8 cellular contexts compared by ENCODE assay signal in genomic region chr3:112813723-112814171, GRCh38. TPM values are rescaled to one million over a fixed set of nuclear protein-coding genes. Genes with fewer than 3 reads are reported as not detected.
DNase-seq lines count a peak whose midpoint lies in the region; ATAC-seq and TF ChIP-seq lines count a peak whose summit lies in the region.

No MANE protein-coding gene starts in this region.

- peaks cover 21% of the 10 kb centered on the region for H3K4me1 ChIP-seq in OCI-LY7 (ENCODE audit: insufficient read depth, low read length, poor library complexity, severe bottlenecking)
- H3K4me1 ChIP-seq in colonic mucosa: no peaks in the 10 kb centered on the region

- DNase-seq in OCI-LY7 (ENCODE audit: low spot score) (peak; percentile 89), left lobe of liver (ENCODE audit: low spot score) (no peak), COLO668 (lab: John Stamatoyannopoulos, UW; ENCODE audit: unreplicated experiment) (no peak), colonic mucosa (no peak), NCI-H2196 (lab: John Stamatoyannopoulos, UW; ENCODE audit: unreplicated experiment) (no peak), H4 (ENCODE audit: low spot score) (no peak)

- H3K4me2 ChIP-seq in OCI-LY7 (ENCODE audit: low read length): peak overlapping the region; percentile 39

- intact Hi-C loops in OCI-LY7 (cut with micrococcal nuclease; ENCODE audit: unreplicated experiment) (loop anchor here (1.0 to 5.0 kb wide), 3 partner anchors 79 to 171 kb away; partner anchors contain the start of gene CCDC80), colonic mucosa (cut with DNase I) (loop anchor here (5.0 to 10.0 kb wide), 2 partner anchors 79 to 171 kb away; partner anchors contain the start of gene CCDC80)

- no peaks in the 10 kb centered on the region for H3K27me3 ChIP-seq in colonic mucosa

- H3K36me3 ChIP-seq in OCI-LY7 (ENCODE audit: insufficient read depth, low read length) (no peaks in the 10 kb centered on the region; the same call in 1 of the 2 replicates), colonic mucosa (no peaks in the 10 kb centered on the region)

- H3K9me3 ChIP-seq in OCI-LY7 (ENCODE audit: low read length) (peaks cover 6% of the 10 kb centered on the region; the same call in 1 of the 2 replicates), colonic mucosa (no peaks in the 10 kb centered on the region)

- H3K9me2 ChIP-seq in OCI-LY7 (ENCODE audit: insufficient read depth, low read length): no peaks in the 10 kb centered on the region

- no peaks in the 10 kb centered on the region for H4K20me1 ChIP-seq in OCI-LY7 (ENCODE audit: insufficient read depth, low read length)

- POLR2A ChIA-PET in OCI-LY7 (lab: Charles Lee): interaction anchor here (0.6 to 2.0 kb wide), 9 partner anchors 10 to 161 kb away, joined by 3 to 7 read pairs (median 4); partner anchors contain the start of gene CD200R1

- peak; percentile 78 for ATAC-seq in GM18502 (IDR thresholded peaks at IDR 0.05; ENCODE audit: poor library complexity, unreplicated experiment)
- ATAC-seq in HG02623 (IDR thresholded peaks at IDR 0.05; ENCODE audit: unreplicated experiment): peak; percentile 62
- peak; percentile 36 for ATAC-seq in left lobe of liver

- TF ChIP-seq CTCF in OCI-LY7 (conservative IDR thresholded peaks at IDR 0.05; ENCODE audit: low read length): no peak
- no peak for TF ChIP-seq CTCF in colonic mucosa (IDR thresholded peaks at IDR 0.05)

- no TSS peak for BruUV-seq in OCI-LY7 (replicated peaks; lab: Mats Ljungman, UMichigan)

- H2AFZ ChIP-seq in OCI-LY7 (ENCODE audit: low read length): peak overlapping the region; percentile 55

- peak overlapping the region; percentile 17 for H3K4me3 ChIP-seq in OCI-LY7 (ENCODE audit: low read depth, low read length, poor library complexity, severe bottlenecking)
- no peak overlapping the region for H3K4me3 ChIP-seq in colonic mucosa

- peak overlapping the region; percentile 45 for H3K27ac ChIP-seq in OCI-LY7 (ENCODE audit: low read depth, low read length, poor library complexity, severe bottlenecking)
- H3K27ac ChIP-seq in colonic mucosa: no peak overlapping the region

- H3K9ac ChIP-seq in colonic mucosa (ENCODE audit: low read depth in 2 of 2, low read length in 2 of 2): no peak overlapping the region

- H3K79me2 ChIP-seq in OCI-LY7 (ENCODE audit: insufficient read depth, low read depth, low read length): no peaks in the 10 kb centered on the region

- CTCF ChIA-PET in OCI-LY7 (lab: Charles Lee; ENCODE audit: unreplicated experiment): interaction anchor here (1.1 to 1.3 kb wide), 2 partner anchors 21 to 79 kb away, joined by 4 read pairs; no protein-coding TSS in a partner anchor

RNA-seq across cellular contexts. Expression of gene CD200R1L, which starts 32.9 kb away (rescaled TPM):
- not detected in 2 replicates for total RNA-seq in OCI-LY7 (2014; rRNA removed; shearing (Covaris generic))
- not detected in 2 replicates for total RNA-seq in OCI-LY7 (2022)
- total RNA-seq in left lobe of liver: not detected
- not detected for total RNA-seq in colonic mucosa
- 0.06 and 0.47 TPM in 2 replicates for total RNA-seq in H4 (2014; rRNA removed; shearing (Covaris generic))
